1 cellular context compared by ENCODE assay signal in the genomic region with DNA sequence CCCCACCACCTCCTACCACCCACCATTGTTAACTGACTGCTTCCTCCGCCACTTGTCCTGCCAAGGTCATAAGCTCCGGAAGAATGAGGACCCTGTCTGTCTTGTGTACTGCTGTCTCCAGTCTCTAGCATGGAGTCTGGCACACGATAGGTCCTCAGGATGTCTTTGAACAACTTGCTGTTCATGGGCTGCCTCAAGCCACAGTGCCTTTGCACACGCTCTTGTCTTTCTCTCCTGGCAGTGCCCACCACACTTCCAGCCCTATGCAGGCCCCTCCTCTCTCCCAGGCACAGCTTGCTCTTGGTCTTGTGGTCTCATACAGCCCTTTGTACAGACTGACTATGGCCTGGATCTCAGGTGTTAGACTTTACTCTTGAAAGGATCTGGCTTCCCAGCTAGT.
TF ChIP-seq lines count a peak whose summit lies in the region.

No MANE protein-coding gene starts in this region.

TF ChIP-seq in IMR-90, 13 proteins besides CTCF, POLR2A, EP300 and RAD21:
- TF ChIP-seq USF2 (IDR thresholded peaks at IDR 0.05; ENCODE audit: low read depth, low read length) (no peak), MAFK (IDR thresholded peaks at IDR 0.05; ENCODE audit: low read depth, low read length) (no peak), RCOR1 (IDR thresholded peaks at IDR 0.05; ENCODE audit: insufficient replicate concordance, low read length) (no peak), CEBPB (IDR thresholded peaks at IDR 0.05; ENCODE audit: low read depth, low read length) (no peak), ELK1 (IDR thresholded peaks at IDR 0.05; ENCODE audit: borderline replicate concordance, low read depth, low read length) (no peak), FOS (IDR thresholded peaks at IDR 0.05; ENCODE audit: low read depth, low read length) (no peak), MAZ (IDR thresholded peaks at IDR 0.05; ENCODE audit: borderline replicate concordance, low read depth, low read length) (no peak), MXI1 (IDR thresholded peaks at IDR 0.05; ENCODE audit: borderline replicate concordance, low read depth, low read length) (no peak), CHD1 (IDR thresholded peaks at IDR 0.05; ENCODE audit: low read depth, low read length) (no peak), SMC3 (IDR thresholded peaks at IDR 0.05; ENCODE audit: low read depth, low read length) (no peak), RFX5 (IDR thresholded peaks at IDR 0.05; ENCODE audit: low read depth, low read length) (no peak), BHLHE40 (IDR thresholded peaks at IDR 0.05; ENCODE audit: low read depth, low read length) (no peak), NFE2L2 (IDR thresholded peaks at IDR 0.05; ENCODE audit: low read depth, low read length) (no peak)
